8 cellular contexts compared by ENCODE assay signal in the genomic region with DNA sequence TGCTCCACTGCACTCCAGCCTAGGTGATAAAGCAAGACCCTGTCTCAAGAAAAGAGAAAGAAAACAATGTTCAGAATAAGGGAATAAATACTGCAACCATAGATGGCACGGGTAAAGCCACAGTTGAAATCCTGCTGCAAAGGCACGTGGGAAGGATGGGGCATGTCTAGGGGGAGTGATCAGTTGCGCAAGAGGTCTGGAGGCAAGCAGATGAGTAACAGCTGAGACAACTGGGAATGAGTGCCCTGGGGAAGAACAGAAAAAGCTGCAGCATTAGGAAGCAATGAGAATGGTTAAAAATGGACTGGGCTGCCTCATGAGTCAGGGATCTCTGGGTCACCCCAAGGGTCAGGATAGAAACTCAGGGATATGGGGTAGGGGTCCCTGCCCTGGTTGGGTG.
DNase-seq lines count a peak whose midpoint lies in the region; ATAC-seq and TF ChIP-seq lines count a peak whose summit lies in the region.

No MANE protein-coding gene starts in this region.

- no peak for DNase-seq in CD4-positive, alpha-beta memory T cell
- DNase-seq in PC-3: peak; percentile 85
- DNase-seq in epithelial cell of proximal tubule (ENCODE audit: low read depth): peak; percentile 76
- no peak for DNase-seq in osteocyte (ENCODE audit: extremely low spot score, unreplicated experiment)
- DNase-seq in HuH-7 (ENCODE audit: low spot score): no peak
- DNase-seq in endothelial cell (ENCODE audit: low spot score): no peak

- no peak overlapping the region for H3K4me3 Mint-ChIP-seq in CD4-positive, alpha-beta memory T cell
- no peak overlapping the region for H3K4me3 Mint-ChIP-seq in osteocyte (ENCODE audit: unreplicated experiment)
- H3K4me3 Mint-ChIP-seq in endothelial cell (ENCODE audit: unreplicated experiment): no peak overlapping the region

- H3K36me3 Mint-ChIP-seq in CD4-positive, alpha-beta memory T cell: no peaks in the 10 kb centered on the region
- H3K36me3 Mint-ChIP-seq in osteocyte (ENCODE audit: unreplicated experiment) (no peaks in the 10 kb centered on the region), endothelial cell (ENCODE audit: low read depth, unreplicated experiment) (no peaks in the 10 kb centered on the region)

- H3K27ac Mint-ChIP-seq in CD4-positive, alpha-beta memory T cell: peak overlapping the region in 5 of 7 donors; percentile 6 to 86 (median 25)
- H3K27ac Mint-ChIP-seq in osteocyte (ENCODE audit: unreplicated experiment): peak overlapping the region; percentile 87
- H3K27ac Mint-ChIP-seq in endothelial cell (ENCODE audit: unreplicated experiment): no peak overlapping the region

- TF ChIP-seq CTCF in PC-3 (conservative IDR thresholded peaks at IDR 0.05; ENCODE audit: low read depth, low read length) (no peak), epithelial cell of proximal tubule (conservative IDR thresholded peaks at IDR 0.05; ENCODE audit: low read depth, low read length) (no peak), osteocyte (IDR thresholded peaks at IDR 0.05) (no peak), endothelial cell (IDR thresholded peaks at IDR 0.05; ENCODE audit: unreplicated experiment) (no peak)

- no peak overlapping the region for H2AFZ ChIP-seq in PC-3 (ENCODE audit: low read length)

- no peaks in the 10 kb centered on the region for H3K9me2 ChIP-seq in PC-3 (replicated peaks; ENCODE audit: low read length)

- H3F3A ChIP-seq in PC-3 (ENCODE audit: low read length, unreplicated experiment): no peaks in the 10 kb centered on the region

- ATAC-seq in PC-3: peak; percentile 48
- no peak for ATAC-seq in GM19463 (IDR thresholded peaks at IDR 0.05; ENCODE audit: unreplicated experiment)
- ATAC-seq in GM21717 (IDR thresholded peaks at IDR 0.05; ENCODE audit: unreplicated experiment): no peak

- H3K27me3 Mint-ChIP-seq in CD4-positive, alpha-beta memory T cell: no peaks in the 10 kb centered on the region
- H3K27me3 Mint-ChIP-seq in osteocyte (ENCODE audit: unreplicated experiment) (no peaks in the 10 kb centered on the region), endothelial cell (ENCODE audit: unreplicated experiment) (peaks cover 1% of the 10 kb centered on the region)

- no peaks in the 10 kb centered on the region for H4K20me1 ChIP-seq in PC-3 (ENCODE audit: low read length)

- H3K79me2 ChIP-seq in PC-3 (ENCODE audit: low read length): no peaks in the 10 kb centered on the region

- H3K9ac ChIP-seq in PC-3 (ENCODE audit: low read length): no peak overlapping the region

- no peaks in the 10 kb centered on the region for H3K9me3 ChIP-seq in CD4-positive, alpha-beta memory T cell (ENCODE audit: control insufficient read depth in 1 of 2, low read length in 2 of 2)
- H3K9me3 ChIP-seq in PC-3 (ENCODE audit: low read length): no peaks in the 10 kb centered on the region

- no TSS peak for BruUV-seq in PC-3 (replicated peaks; lab: Mats Ljungman, UMichigan)

- H3K4me1 ChIP-seq in CD4-positive, alpha-beta memory T cell (ENCODE audit: insufficient read depth, low read length): peaks cover 18% of the 10 kb centered on the region
- peaks cover 51% of the 10 kb centered on the region for H3K4me1 ChIP-seq in PC-3 (ENCODE audit: insufficient read depth, low read length)

- peaks cover 0 to 13% (median 4%) of the 10 kb centered on the region in 4 donors for H3K4me1 Mint-ChIP-seq in CD4-positive, alpha-beta memory T cell
- H3K4me1 Mint-ChIP-seq in osteocyte (ENCODE audit: unreplicated experiment) (peaks cover 53% of the 10 kb centered on the region), endothelial cell (ENCODE audit: unreplicated experiment) (peaks cover 5% of the 10 kb centered on the region)

- intact Hi-C loops in CD4-positive, alpha-beta memory T cell (cut with micrococcal nuclease): loop anchor here (5.0 kb wide), 3 partner anchors 178 to 753 kb away; no protein-coding TSS in a partner anchor
- intact Hi-C loops in PC-3 (cut with micrococcal nuclease): loop anchor here (5.0 to 10.0 kb wide), 4 partner anchors 163 to 758 kb away; no protein-coding TSS in a partner anchor

- no peak overlapping the region for H3K27ac ChIP-seq in CD4-positive, alpha-beta memory T cell (ENCODE audit: low read depth, low read length)
- peak overlapping the region; percentile 65 for H3K27ac ChIP-seq in PC-3 (ENCODE audit: low read length)

- CTCF ChIA-PET in CD4-positive, alpha-beta memory T cell (lab: Charles Lee; ENCODE audit: partially characterized antibody): interaction anchor here (0.9 to 9.7 kb wide), 9 partner anchors 14 to 436 kb away, joined by 3 to 150 read pairs (median 7); a partner anchor contains a TSS
- CTCF ChIA-PET in PC-3 (lab: Charles Lee): interaction anchor here (0.6 kb wide), 1 partner anchor 379 kb away, joined by 3 read pairs; no protein-coding TSS in a partner anchor

- POLR2A ChIA-PET in CD4-positive, alpha-beta memory T cell (lab: Charles Lee; ENCODE audit: partially characterized antibody): interaction anchor here (1.1 to 1.9 kb wide), 3 partner anchors 12 to 429 kb away, joined by 3 read pairs; no protein-coding TSS in a partner anchor
- POLR2A ChIA-PET in PC-3 (lab: Charles Lee; ENCODE audit: unreplicated experiment): interaction anchor here (0.6 kb wide), 1 partner anchor 424 kb away, joined by 19 read pairs; no protein-coding TSS in a partner anchor

- H3K4me3 ChIP-seq in CD4-positive, alpha-beta memory T cell (ENCODE audit: low read length in 2 of 2): no peak overlapping the region
- no peak overlapping the region for H3K4me3 ChIP-seq in PC-3 (ENCODE audit: low read length)
- H3K4me3 ChIP-seq in epithelial cell of proximal tubule (ENCODE audit: low read depth, low read length): no peak overlapping the region

- peak overlapping the region; percentile 29; the same call in 1 of the 2 replicates for H3K4me2 ChIP-seq in PC-3 (ENCODE audit: low read length)

- no peaks in the 10 kb centered on the region for H3K27me3 ChIP-seq in CD4-positive, alpha-beta memory T cell (ENCODE audit: insufficient read depth, low read length)
- no peaks in the 10 kb centered on the region for H3K27me3 ChIP-seq in PC-3 (ENCODE audit: low read length)

- no peaks in the 10 kb centered on the region for H3K36me3 ChIP-seq in CD4-positive, alpha-beta memory T cell (ENCODE audit: insufficient read depth, low read length)
- no peaks in the 10 kb centered on the region for H3K36me3 ChIP-seq in PC-3 (ENCODE audit: low read depth, low read length)

- no peaks in the 10 kb centered on the region for H3K9me3 Mint-ChIP-seq in CD4-positive, alpha-beta memory T cell
- H3K9me3 Mint-ChIP-seq in osteocyte (ENCODE audit: unreplicated experiment) (no peaks in the 10 kb centered on the region), endothelial cell (ENCODE audit: unreplicated experiment) (no peaks in the 10 kb centered on the region)

Comparison
In these comparisons a context has a peak if more than half of its experiments do, and no peak if none do; other contexts are left out.
1. DNase-seq: peak in PC-3 (single experiment) and epithelial cell of proximal tubule (single experiment); none in CD4-positive, alpha-beta memory T cell (0 of 5), osteocyte (single experiment), HuH-7 (single experiment) and endothelial cell (single experiment).